In the genomic region with DNA sequence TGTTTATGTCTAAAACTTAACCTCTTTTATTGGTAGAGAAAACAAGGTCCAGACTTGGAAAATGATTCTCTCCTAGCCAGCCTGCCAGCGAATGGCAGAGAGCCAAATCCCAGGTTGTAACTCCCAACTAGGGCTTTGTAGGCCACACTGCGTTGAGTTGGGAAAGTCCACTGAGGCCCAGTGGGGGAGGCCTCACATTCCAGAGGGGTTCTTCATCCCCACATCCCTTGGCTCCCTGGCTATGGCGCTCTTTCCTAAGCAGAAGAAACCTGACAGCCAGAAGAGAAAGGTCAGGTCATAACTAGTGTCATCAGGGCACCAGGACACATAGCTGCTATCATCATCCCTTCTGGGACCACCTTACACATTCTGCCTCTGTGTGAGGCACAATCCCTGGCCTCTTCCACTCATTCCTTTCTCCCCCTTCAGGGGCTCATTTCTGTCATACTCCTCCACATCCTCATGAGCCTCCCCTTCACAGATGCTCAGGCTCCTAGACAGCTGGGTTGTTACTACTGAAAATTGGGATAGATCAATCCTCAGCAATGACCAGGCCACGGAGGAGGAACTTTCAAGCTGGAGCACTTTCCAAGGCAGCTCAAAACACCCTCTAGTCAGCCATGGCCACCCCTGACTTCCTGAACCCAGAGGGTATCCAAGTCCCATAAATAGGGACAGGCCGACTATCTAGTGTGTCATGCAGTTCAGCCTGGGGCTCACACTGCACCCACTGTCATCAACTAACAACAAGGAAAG, we compare ENCODE assay signal across 12 cellular contexts. TPM values are rescaled to one million over a fixed set of nuclear protein-coding genes. Genes with fewer than 3 reads are reported as not detected.
DNase-seq lines count a peak whose midpoint lies in the region; ATAC-seq and TF ChIP-seq lines count a peak whose summit lies in the region.
"Had no signal": no experiment of that assay in that cellular context is flagged by ENCODE, and none has a peak within 500 bp of the region (broad histone marks: within the 10 kb centered on the region; RNA-seq: fewer than 3 reads in every experiment).

No MANE protein-coding gene starts in this region.

- POLR2A ChIA-PET in AG04449 (lab: Yijun Ruan, JAX), result interaction anchor here (1.1 kb wide), 1 partner anchor 56 kb away, joined by 3 read pairs; no protein-coding TSS in a partner anchor

- H3K27ac Mint-ChIP-seq in T-helper 2 cell treated with Interferon-gamma antibody and Interleukin-4, amounts not matched to agents 5 μg/mL and 100 μg/mL, for 36 hours, result no peak overlapping the region
- H3K27ac Mint-ChIP-seq: T-helper 1 cell treated with Interleukin-12 subunit alpha and Interleukin-12 subunit beta and Interleukin-4 antibody, amounts not matched to agents 30 μg/mL and 1 μg/mL, for 36 hours had no signal

- H3K9me3 Mint-ChIP-seq in T-helper 2 cell treated with Interferon-gamma antibody and Interleukin-4, amounts not matched to agents 5 μg/mL and 100 μg/mL, for 36 hours, result no peaks in the 10 kb centered on the region
- H3K9me3 Mint-ChIP-seq: neural crest cell; T-helper 1 cell treated with Interleukin-12 subunit alpha and Interleukin-12 subunit beta and Interleukin-4 antibody, amounts not matched to agents 30 μg/mL and 1 μg/mL, for 36 hours had no signal

- no peak for TF ChIP-seq CTCF in AG04449 (IDR thresholded peaks at IDR 0.05; ENCODE audit: insufficient read depth, low read length, missing control alignments)
- TF ChIP-seq CTCF in esophagus squamous epithelium (IDR thresholded peaks at IDR 0.05), result no peak

- no peak for TF ChIP-seq POLR2A in esophagus squamous epithelium (IDR thresholded peaks at IDR 0.05)

- no peaks in the 10 kb centered on the region for H3K4me1 Mint-ChIP-seq in T-helper 2 cell treated with Interferon-gamma antibody and Interleukin-4, amounts not matched to agents 5 μg/mL and 100 μg/mL, for 36 hours (ENCODE audit: low read depth)

- H3K4me1 ChIP-seq in esophagus squamous epithelium (peaks cover 0 to 86% (median 34%) of the 10 kb centered on the region in 3 donors), muscle layer of colon (ENCODE audit: insufficient read depth, low read length) (peaks cover 81% of the 10 kb centered on the region)

- H3K4me3 Mint-ChIP-seq in T-helper 2 cell treated with Interferon-gamma antibody and Interleukin-4, amounts not matched to agents 5 μg/mL and 100 μg/mL, for 36 hours, result no peak overlapping the region
- H3K4me3 Mint-ChIP-seq: neural crest cell; T-helper 1 cell treated with Interleukin-12 subunit alpha and Interleukin-12 subunit beta and Interleukin-4 antibody, amounts not matched to agents 30 μg/mL and 1 μg/mL, for 36 hours had no signal

- CTCF ChIA-PET in AG04449 (lab: Yijun Ruan, JAX), result interaction anchor here (0.9 to 1.7 kb wide), 7 partner anchors 11 to 204 kb away, joined by 3 to 7 read pairs (median 3); a partner anchor contains a TSS

- no peak for ATAC-seq in HG03432 (IDR thresholded peaks at IDR 0.05; ENCODE audit: unreplicated experiment)

- 76 to 80% methylated on average over 3 to 4 of the region's 5 CpGs for WGBS in esophagus squamous epithelium, 2 donors

- H3K4me3 ChIP-seq in AG04449 (ENCODE audit: low read depth, low read length), result no peak overlapping the region
- H3K4me3 ChIP-seq in esophagus squamous epithelium, result no peak overlapping the region
- H3K4me3 ChIP-seq in muscle layer of colon (ENCODE audit: low read depth in 1 of 2, low read length in 2 of 2), result no peak overlapping the region

- H3K27me3 Mint-ChIP-seq in T-helper 2 cell treated with Interferon-gamma antibody and Interleukin-4, amounts not matched to agents 5 μg/mL and 100 μg/mL, for 36 hours (ENCODE audit: low read depth), result peaks cover 11% of the 10 kb centered on the region

- no peak overlapping the region for H3K9ac ChIP-seq in muscle layer of colon (ENCODE audit: low read length)

- H3K9me3 ChIP-seq in esophagus squamous epithelium (no peaks in the 10 kb centered on the region), muscle layer of colon (ENCODE audit: low read length) (no peaks in the 10 kb centered on the region)

- H3K27ac ChIP-seq in esophagus squamous epithelium, result peak overlapping the region in 3 of 4 donors; percentile 57 to 73 (median 62)
- H3K27ac ChIP-seq in muscle layer of colon (ENCODE audit: low read depth, low read length), result peak overlapping the region; percentile 76

- H3K27me3 ChIP-seq in esophagus squamous epithelium, result peaks cover 0 to 5% (median 0%) of the 10 kb centered on the region in 4 donors
- no peaks in the 10 kb centered on the region for H3K27me3 ChIP-seq in muscle layer of colon (ENCODE audit: control insufficient read depth in 1 of 2, insufficient read depth in 2 of 2, low read length in 2 of 2)

- no peaks in the 10 kb centered on the region for H3K36me3 Mint-ChIP-seq in T-helper 2 cell treated with Interferon-gamma antibody and Interleukin-4, amounts not matched to agents 5 μg/mL and 100 μg/mL, for 36 hours (ENCODE audit: low read depth)

- DNase-seq in AG04449 (ENCODE audit: low read depth, low spot score) (peak; percentile 50), NCI-H226 (peak; percentile 54), esophagus squamous epithelium (lab: John Stamatoyannopoulos, UW) (no peak), DMS153 treated with DMSO at 0.1 percent for 48 hours (lab: John Stamatoyannopoulos, UW; ENCODE audit: unreplicated experiment) (no peak), SIG-M5 (lab: John Stamatoyannopoulos, UW) (no peak)
- DNase-seq in T-helper 2 cell treated with Interferon-gamma antibody and Interleukin-4, amounts not matched to agents 5 μg/mL and 100 μg/mL, for 36 hours (ENCODE audit: low spot score), result no peak
- DNase-seq: AML-193, NCI-H2171 treated with DMSO at 0.1 percent for 48 hours had no signal

- H3K36me3 ChIP-seq in esophagus squamous epithelium (peaks cover 7 to 40% (median 17%) of the 10 kb centered on the region in 3 donors), muscle layer of colon (ENCODE audit: insufficient read depth, low read length) (peaks cover 23% of the 10 kb centered on the region)

- intact Hi-C loops in esophagus squamous epithelium (cut with DNase I), result no loop called here

RNA-seq across cellular contexts. Expression of a gene that starts 48.6 kb away (rescaled TPM):
- total RNA-seq in esophagus squamous epithelium, result under 1 TPM in 1 of 4 donors, not detected in 3; 0.64 TPM
- total RNA-seq: neural crest cell had no signal

Comparison
In these comparisons a context has a peak if more than half of its experiments do, and no peak if none do; other contexts are left out.
1. DNase-seq: peak in AG04449 (single experiment) and NCI-H226 (single experiment); none in esophagus squamous epithelium (single experiment), T-helper 2 cell treated with Interferon-gamma antibody and Interleukin-4, amounts not matched to agents 5 μg/mL and 100 μg/mL, for 36 hours (single experiment), DMS153 treated with DMSO at 0.1 percent for 48 hours (single experiment) and SIG-M5 (single experiment).